9 cellular contexts compared by ENCODE assay signal in the genomic region with DNA sequence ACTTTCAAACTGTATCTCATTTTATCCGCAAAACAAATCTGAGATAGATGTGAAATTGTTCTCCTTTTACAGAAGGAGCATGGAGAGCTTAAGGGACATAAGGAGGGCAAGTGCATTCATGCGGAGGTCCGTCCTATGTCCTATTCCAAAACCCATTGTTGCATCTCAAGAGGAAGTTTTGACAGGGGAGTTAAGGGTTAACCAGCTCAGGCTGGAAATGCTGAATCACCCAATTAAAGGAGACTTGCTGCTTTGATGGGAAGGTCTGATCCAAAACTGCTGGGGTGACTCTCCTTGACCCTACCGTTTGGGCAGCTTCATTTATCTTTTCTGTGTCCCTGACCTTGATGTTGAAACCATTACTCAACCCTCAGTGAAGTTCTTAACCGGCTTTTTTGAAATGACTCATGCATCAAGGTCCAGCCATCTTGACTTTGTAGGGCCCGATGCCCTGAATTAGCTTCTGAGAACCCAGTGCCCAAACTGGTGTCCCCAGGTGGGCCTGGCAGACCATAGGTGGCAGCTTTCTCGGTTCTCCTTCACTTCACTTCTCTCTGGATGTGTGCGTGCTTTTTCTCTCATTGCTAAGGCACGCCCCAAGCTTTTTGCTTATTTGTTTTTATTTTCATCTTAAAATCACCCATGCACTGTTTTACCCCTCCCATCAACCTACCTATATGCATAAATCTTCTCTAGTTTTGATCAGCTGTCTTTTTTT. TPM values are rescaled to one million over a fixed set of nuclear protein-coding genes. Genes with fewer than 3 reads are reported as not detected.
DNase-seq lines count a peak whose midpoint lies in the region; ATAC-seq, FAIRE-seq and TF ChIP-seq lines count a peak whose summit lies in the region.
"Had no signal": no experiment of that assay in that cellular context is flagged by ENCODE, and none has a peak within 500 bp of the region (broad histone marks: within the 10 kb centered on the region; RNA-seq: fewer than 3 reads in every experiment).

No MANE protein-coding gene starts in this region.

- H3K4me1 Mint-ChIP-seq in endothelial cell (ENCODE audit: unreplicated experiment) = peaks cover 29% of the 10 kb centered on the region
- peaks cover 2% of the 10 kb centered on the region for H3K4me1 Mint-ChIP-seq in activated naive CD8-positive, alpha-beta T cell treated with anti-CD3 and anti-CD28 coated beads for 36 hours
- no peaks in the 10 kb centered on the region for H3K4me1 Mint-ChIP-seq in activated CD4-positive, alpha-beta T cell treated with anti-CD3 and anti-CD28 coated beads for 36 hours

- H3K27me3 Mint-ChIP-seq in endothelial cell (ENCODE audit: unreplicated experiment) = peaks cover 9% of the 10 kb centered on the region
- H3K27me3 Mint-ChIP-seq in activated naive CD8-positive, alpha-beta T cell treated with anti-CD3 and anti-CD28 coated beads for 36 hours = peaks cover 16% of the 10 kb centered on the region
- peaks cover 18% of the 10 kb centered on the region for H3K27me3 Mint-ChIP-seq in activated CD4-positive, alpha-beta T cell treated with anti-CD3 and anti-CD28 coated beads for 36 hours

- FAIRE-seq in TTC549 (lab: Jason Lieb, UNC) = peak; percentile 76

- intact Hi-C loops in left lung (cut with DNase I) = no loop called here
- intact Hi-C loops in activated CD4-positive, alpha-beta T cell treated with anti-CD3 and anti-CD28 coated beads for 36 hours (cut with DNase I, micrococcal nuclease) = no loop called here

- peaks cover 0 to 21% of the 10 kb centered on the region in 2 donors for H3K4me1 ChIP-seq in left lung
- H3K4me1 ChIP-seq: parathyroid adenoma had no signal

- peaks cover 11% of the 10 kb centered on the region for H3K9me3 Mint-ChIP-seq in endothelial cell (ENCODE audit: unreplicated experiment)
- H3K9me3 Mint-ChIP-seq in activated naive CD8-positive, alpha-beta T cell treated with anti-CD3 and anti-CD28 coated beads for 36 hours = peaks cover 12% of the 10 kb centered on the region
- peaks cover 13% of the 10 kb centered on the region for H3K9me3 Mint-ChIP-seq in activated CD4-positive, alpha-beta T cell treated with anti-CD3 and anti-CD28 coated beads for 36 hours (ENCODE audit: low read depth)

- DNase-seq in left lung (no peak), NCI-H345 treated with DMSO at 0.1 percent for 48 hours (lab: John Stamatoyannopoulos, UW; ENCODE audit: unreplicated experiment) (no peak), endothelial cell (ENCODE audit: low spot score) (no peak)
- no peak for DNase-seq in activated naive CD8-positive, alpha-beta T cell treated with anti-CD3 and anti-CD28 coated beads for 36 hours
- DNase-seq in activated CD4-positive, alpha-beta T cell treated with anti-CD3 and anti-CD28 coated beads for 36 hours = no peak

- H3K27ac ChIP-seq in left lung = peak overlapping the region in 1 of 2 donors; percentile 33
- H3K27ac ChIP-seq: parathyroid adenoma had no signal

- no peaks in the 10 kb centered on the region for H3K27me3 ChIP-seq in left lung

- POLR2A ChIA-PET in activated CD4-positive, alpha-beta T cell treated with anti-CD3 and anti-CD28 coated beads for 36 hours (lab: Charles Lee) = no interaction called here

- CTCF ChIA-PET in activated CD4-positive, alpha-beta T cell treated with anti-CD3 and anti-CD28 coated beads for 36 hours (lab: Charles Lee) = no interaction called here

- ATAC-seq in GM19025 (IDR thresholded peaks at IDR 0.05; ENCODE audit: low read depth, unreplicated experiment) (peak; percentile 63), HG03469 (IDR thresholded peaks at IDR 0.05; ENCODE audit: unreplicated experiment) (peak; percentile 62), left lung (peak; percentile 56)
- ATAC-seq in activated CD4-positive, alpha-beta T cell treated with anti-CD3 and anti-CD28 coated beads for 36 hours = no peak

- H3K36me3 ChIP-seq in left lung = no peaks in the 10 kb centered on the region

- H3K4me3 Mint-ChIP-seq in endothelial cell (ENCODE audit: unreplicated experiment) = no peak overlapping the region
- no peak overlapping the region for H3K4me3 Mint-ChIP-seq in activated naive CD8-positive, alpha-beta T cell treated with anti-CD3 and anti-CD28 coated beads for 36 hours
- H3K4me3 Mint-ChIP-seq in activated CD4-positive, alpha-beta T cell treated with anti-CD3 and anti-CD28 coated beads for 36 hours = no peak overlapping the region

- peaks cover 12% of the 10 kb centered on the region for H3K36me3 Mint-ChIP-seq in endothelial cell (ENCODE audit: low read depth, unreplicated experiment)
- peaks cover 4% of the 10 kb centered on the region for H3K36me3 Mint-ChIP-seq in activated naive CD8-positive, alpha-beta T cell treated with anti-CD3 and anti-CD28 coated beads for 36 hours
- H3K36me3 Mint-ChIP-seq in activated CD4-positive, alpha-beta T cell treated with anti-CD3 and anti-CD28 coated beads for 36 hours (ENCODE audit: low read depth) = no peaks in the 10 kb centered on the region

- H3K9me3 ChIP-seq in left lung = peaks cover 0 to 10% of the 10 kb centered on the region in 2 donors

- H3K4me3 ChIP-seq in left lung = no peak overlapping the region

- TF ChIP-seq CTCF in left lung (IDR thresholded peaks at IDR 0.05) = no peak
- TF ChIP-seq CTCF in endothelial cell (IDR thresholded peaks at IDR 0.05; ENCODE audit: unreplicated experiment) = no peak

- H3K27ac Mint-ChIP-seq in endothelial cell (ENCODE audit: unreplicated experiment) = no peak overlapping the region
- no peak overlapping the region for H3K27ac Mint-ChIP-seq in activated naive CD8-positive, alpha-beta T cell treated with anti-CD3 and anti-CD28 coated beads for 36 hours
- H3K27ac Mint-ChIP-seq in activated CD4-positive, alpha-beta T cell treated with anti-CD3 and anti-CD28 coated beads for 36 hours = no peak overlapping the region

RNA-seq across cellular contexts. Expression of a gene that starts 15.9 kb away (rescaled TPM):
- total RNA-seq in left lung (under 1 TPM; 0.09 to 0.18 TPM), endothelial cell (ENCODE audit: unreplicated experiment) (not detected)
- total RNA-seq in activated naive CD8-positive, alpha-beta T cell treated with anti-CD3 and anti-CD28 coated beads for 36 hours = not detected
- total RNA-seq in activated CD4-positive, alpha-beta T cell treated with anti-CD3 and anti-CD28 coated beads for 36 hours = not detected

RNA-seq across cellular contexts. Expression of a gene that starts 43.9 kb away (rescaled TPM):
- 100 to 1,000 TPM; 197 to 214 TPM for total RNA-seq in left lung
- total RNA-seq in endothelial cell (ENCODE audit: unreplicated experiment) = 180 TPM
- total RNA-seq in activated naive CD8-positive, alpha-beta T cell treated with anti-CD3 and anti-CD28 coated beads for 36 hours = 100 to 1,000 TPM; 157 to 172 TPM
- 100 to 1,000 TPM; 156 to 220 TPM for total RNA-seq in activated CD4-positive, alpha-beta T cell treated with anti-CD3 and anti-CD28 coated beads for 36 hours
